In the genomic region with DNA sequence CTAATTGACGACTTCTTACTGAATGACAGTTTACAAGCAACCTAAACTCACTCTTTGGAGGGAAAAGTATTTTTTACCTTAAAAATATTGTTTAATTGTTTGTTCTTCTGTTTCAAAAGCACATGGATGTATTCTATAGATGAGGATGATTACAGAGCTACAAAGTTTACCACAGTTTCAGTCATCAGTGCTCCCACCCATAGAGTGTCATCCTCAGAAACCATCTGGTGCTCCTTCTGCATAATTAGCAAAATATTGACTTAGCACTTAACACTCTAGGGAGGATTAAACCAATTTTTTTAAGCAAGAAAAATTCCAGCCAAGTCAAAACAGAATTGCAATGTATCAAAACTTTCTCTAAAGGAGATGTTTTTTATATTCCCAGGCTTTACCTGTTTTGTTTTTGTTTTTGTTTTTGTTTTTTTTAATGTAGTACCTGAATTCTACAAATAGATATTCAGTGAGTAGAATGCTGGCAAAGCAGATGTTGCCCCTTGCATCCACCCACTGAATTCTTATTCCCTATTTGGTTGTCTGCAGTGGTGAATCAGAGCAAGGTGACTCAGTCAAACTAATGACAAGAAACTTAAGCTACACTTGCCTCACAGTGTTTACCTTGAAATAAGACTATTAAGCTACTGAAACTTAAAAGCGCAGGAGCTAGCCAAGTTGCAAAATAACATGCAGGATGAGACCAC, we compare ENCODE assay signal across 16 cellular contexts.
DNase-seq lines count a peak whose midpoint lies in the region; ATAC-seq, FAIRE-seq and TF ChIP-seq lines count a peak whose summit lies in the region.
"Had no signal": no experiment of that assay in that cellular context is flagged by ENCODE, and none has a peak within 500 bp of the region (broad histone marks: within the 10 kb centered on the region; RNA-seq: fewer than 3 reads in every experiment).

No MANE protein-coding gene starts in this region.

- H3K9me3 Mint-ChIP-seq in astrocyte (ENCODE audit: unreplicated experiment): peaks cover 2% of the 10 kb centered on the region
- H3K9me3 Mint-ChIP-seq in activated CD8-positive, alpha-beta T cell treated with anti-CD3 and anti-CD28 coated beads for 36 hours: peaks cover 8% of the 10 kb centered on the region

- no peaks in the 10 kb centered on the region for H3K27me3 Mint-ChIP-seq in astrocyte (ENCODE audit: low read depth, unreplicated experiment)
- no peaks in the 10 kb centered on the region for H3K27me3 Mint-ChIP-seq in activated CD8-positive, alpha-beta T cell treated with anti-CD3 and anti-CD28 coated beads for 36 hours
- H3K27me3 Mint-ChIP-seq: CD4-positive, alpha-beta T cell; T-cell; type B pancreatic cell had no signal

- no peaks in the 10 kb centered on the region for H3K79me2 ChIP-seq in astrocyte (ENCODE audit: insufficient read depth, low read length)

- POLR2A ChIA-PET in BJ (lab: Charles Lee): no interaction called here
- POLR2A ChIA-PET in activated CD8-positive, alpha-beta T cell treated with anti-CD3 and anti-CD28 coated beads for 36 hours (lab: Charles Lee): no interaction called here

- peaks cover 36% of the 10 kb centered on the region for H3K4me1 Mint-ChIP-seq in astrocyte (ENCODE audit: low read depth, unreplicated experiment)
- H3K4me1 Mint-ChIP-seq in activated CD8-positive, alpha-beta T cell treated with anti-CD3 and anti-CD28 coated beads for 36 hours (ENCODE audit: low read depth): no peaks in the 10 kb centered on the region
- H3K4me1 Mint-ChIP-seq: T-cell had no signal

- H3K4me3 ChIP-seq in BJ (ENCODE audit: low read depth, low read length) (no peak overlapping the region), astrocyte (ENCODE audit: insufficient read depth, low read depth, low read length) (no peak overlapping the region), kidney epithelial cell (ENCODE audit: low read depth, low read length) (no peak overlapping the region)

- no peaks in the 10 kb centered on the region for H4K20me1 ChIP-seq in astrocyte (ENCODE audit: insufficient read depth, low read length)

- H2AFZ ChIP-seq in astrocyte (ENCODE audit: low read depth, low read length): no peak overlapping the region

- H3K36me3 ChIP-seq in BJ (ENCODE audit: control insufficient read depth, insufficient read depth, low read length): no peaks in the 10 kb centered on the region
- no peaks in the 10 kb centered on the region for H3K36me3 ChIP-seq in astrocyte (ENCODE audit: insufficient read depth, low read length)
- no peaks in the 10 kb centered on the region for H3K36me3 ChIP-seq in kidney epithelial cell (ENCODE audit: control insufficient read depth, insufficient read depth, low read length)

- FAIRE-seq in astrocyte (lab: Jason Lieb, UNC): no peak

- peaks cover 6% of the 10 kb centered on the region for H3K4me1 ChIP-seq in astrocyte (ENCODE audit: insufficient read depth, low read length)

- no peak overlapping the region for H3K4me3 Mint-ChIP-seq in astrocyte (ENCODE audit: unreplicated experiment)
- no peak overlapping the region for H3K4me3 Mint-ChIP-seq in activated CD8-positive, alpha-beta T cell treated with anti-CD3 and anti-CD28 coated beads for 36 hours
- H3K4me3 Mint-ChIP-seq: activated naive CD4-positive, alpha-beta T cell treated with anti-CD3 and anti-CD28 coated beads for 36 hours; CD4-positive, alpha-beta T cell; T-cell; type B pancreatic cell had no signal

- intact Hi-C loops in activated CD8-positive, alpha-beta T cell treated with anti-CD3 and anti-CD28 coated beads for 36 hours (cut with micrococcal nuclease): no loop called here

- H3K9ac ChIP-seq in astrocyte (ENCODE audit: low read length): no peak overlapping the region

- H3K27me3 ChIP-seq in BJ (ENCODE audit: control insufficient read depth, insufficient read depth, low read length) (no peaks in the 10 kb centered on the region), astrocyte (ENCODE audit: insufficient read depth, low read length) (no peaks in the 10 kb centered on the region), kidney epithelial cell (ENCODE audit: control insufficient read depth, insufficient read depth, low read length) (no peaks in the 10 kb centered on the region)

- DNase-seq in BJ (ENCODE audit: low read depth): peak; percentile 38
- DNase-seq in HPDE6-E6E7 (ENCODE audit: extremely low spot score): peak; percentile 31
- peak; percentile 86 for DNase-seq in astrocyte (ENCODE audit: low read depth)
- peak; percentile 82 for DNase-seq in kidney epithelial cell (ENCODE audit: low read depth)
- no peak for DNase-seq in DMS153 treated with DMSO at 0.1 percent for 48 hours (lab: John Stamatoyannopoulos, UW; ENCODE audit: unreplicated experiment)
- no peak for DNase-seq in stimulated activated naive CD4-positive, alpha-beta T cell treated with Interleukin-2 at 50 U/mL for 16 hours (lab: John Stamatoyannopoulos, UW)
- no peak for DNase-seq in activated CD8-positive, alpha-beta T cell treated with anti-CD3 and anti-CD28 coated beads for 36 hours
- DNase-seq: activated CD4-positive, alpha-beta T cell treated with anti-CD3 and anti-CD28 coated beads, Interleukin-2, amount 50 U/mL, for 4 hours; activated naive CD4-positive, alpha-beta T cell treated with anti-CD3 and anti-CD28 coated beads for 36 hours; CD4-positive, alpha-beta T cell; dermis blood vessel endothelial cell; NK-92 treated with Interleukin-12 subunit alpha and Interleukin-12 subunit beta, amount 100 ng/mL, for 24 hours; right cardiac atrium; T-cell had no signal

- H3K4me2 ChIP-seq in astrocyte (ENCODE audit: low read length): peak overlapping the region; percentile 44

- H3K9me3 ChIP-seq in astrocyte (ENCODE audit: insufficient read depth, low read depth, low read length): no peaks in the 10 kb centered on the region

- ATAC-seq in HG03565 (IDR thresholded peaks at IDR 0.05; ENCODE audit: unreplicated experiment): no peak
- no peak for ATAC-seq in activated CD8-positive, alpha-beta T cell treated with anti-CD3 and anti-CD28 coated beads for 36 hours
- ATAC-seq: right cardiac atrium, T-cell had no signal

- TF ChIP-seq CTCF in BJ (IDR thresholded peaks at IDR 0.05; ENCODE audit: insufficient read depth, low read depth, low read length): no peak
- TF ChIP-seq CTCF in astrocyte (IDR thresholded peaks at IDR 0.05; ENCODE audit: insufficient read depth, low read depth, low read length): no peak
- no peak for TF ChIP-seq CTCF in kidney epithelial cell (IDR thresholded peaks at IDR 0.05; ENCODE audit: insufficient read depth, low read length, poor library complexity, severe bottlenecking)
- no peak for TF ChIP-seq CTCF in activated CD8-positive, alpha-beta T cell treated with anti-CD3 and anti-CD28 coated beads for 36 hours (IDR thresholded peaks at IDR 0.05)

- no peak overlapping the region for H3K27ac ChIP-seq in astrocyte (ENCODE audit: low read depth, low read length)

- H3K36me3 Mint-ChIP-seq in astrocyte (ENCODE audit: low read depth, unreplicated experiment): no peaks in the 10 kb centered on the region
- no peaks in the 10 kb centered on the region for H3K36me3 Mint-ChIP-seq in activated CD8-positive, alpha-beta T cell treated with anti-CD3 and anti-CD28 coated beads for 36 hours (ENCODE audit: low read depth)
- H3K36me3 Mint-ChIP-seq: T-cell, type B pancreatic cell had no signal

- peak overlapping the region; percentile 88 for H3K27ac Mint-ChIP-seq in astrocyte (ENCODE audit: unreplicated experiment)
- no peak overlapping the region for H3K27ac Mint-ChIP-seq in activated CD8-positive, alpha-beta T cell treated with anti-CD3 and anti-CD28 coated beads for 36 hours
- H3K27ac Mint-ChIP-seq: activated naive CD4-positive, alpha-beta T cell treated with anti-CD3 and anti-CD28 coated beads for 36 hours; CD4-positive, alpha-beta T cell; T-cell; type B pancreatic cell had no signal

- CTCF ChIA-PET in BJ (lab: Yijun Ruan, JAX): no interaction called here
- CTCF ChIA-PET in activated CD8-positive, alpha-beta T cell treated with anti-CD3 and anti-CD28 coated beads for 36 hours (lab: Charles Lee): no interaction called here

Comparison
In these comparisons a context has a peak if more than half of its experiments do, and no peak if none do; other contexts are left out.
1. DNase-seq: peak in BJ (single experiment), HPDE6-E6E7 (single experiment), astrocyte (single experiment) and kidney epithelial cell (single experiment); none in DMS153 treated with DMSO at 0.1 percent for 48 hours (single experiment), stimulated activated naive CD4-positive, alpha-beta T cell treated with Interleukin-2 at 50 U/mL for 16 hours (single experiment) and activated CD8-positive, alpha-beta T cell treated with anti-CD3 and anti-CD28 coated beads for 36 hours (single experiment).